ENCODE assay signal across 9 cellular contexts in genomic region chr1:77539510-77540142, GRCh38.
A peak's percentile ranks its signal among the peaks of the same experiment; 100 is the strongest.
DNase-seq lines count a peak whose midpoint lies in the region; ATAC-seq, FAIRE-seq and TF ChIP-seq lines count a peak whose summit lies in the region.
"Had no signal": no experiment of that assay in that cellular context is flagged by ENCODE, and none has a peak within 500 bp of the region (broad histone marks: within the 10 kb centered on the region; RNA-seq: fewer than 3 reads in every experiment).

No MANE protein-coding gene starts in this region.

- WGBS in GM12878 (ENCODE audit: insufficient coverage, insufficient replicate concordance, low lambda C conversion rate, missing lambda C conversion rate), result 69% methylated on average over 4 of the region's 4 CpGs
- WGBS in HepG2 (ENCODE audit: low lambda C conversion rate), result no CpG with 5 or more reads among the region's 4 CpGs

- TF ChIP-seq RAD21 in GM12878 (IDR thresholded peaks at IDR 0.05; ENCODE audit: insufficient read depth, low read depth, low read length), result no peak
- no peak for TF ChIP-seq RAD21 in HepG2 (CRISPR knock-in tag; IDR thresholded peaks at IDR 0.05)

- in situ Hi-C loops in GM12878 (cut with MboI), result no loop called here
- in situ Hi-C loops in HepG2 (cut with HindIII; ENCODE audit: extremely low pct_ligation_motif_present, low pct_unique_long_range_greater_than_20kb), result no loop called here

- CTCF ChIA-PET in GM12878 (lab: Yijun Ruan, JAX) (interaction anchor here (1.8 kb wide), 1 partner anchor 10 kb away, joined by 6 read pairs; no protein-coding TSS in a partner anchor), HepG2 (lab: Yijun Ruan, JAX; ENCODE audit: low intra/inter-chr PET ratio, low total read pairs) (no interaction called here)
- CTCF ChIA-PET in activated CD8-positive, alpha-beta memory T cell treated with anti-CD3 and anti-CD28 coated beads, Interleukin-2, amount 10 ng/mL, durations not matched to agents 7 days and 5 days (lab: Charles Lee), result no interaction called here

- H3K9me3 ChIP-seq in GM12878 (replicated peaks; ENCODE audit: control insufficient read depth, insufficient read depth, low read length), result no peaks in the 10 kb centered on the region
- H3K9me3 ChIP-seq in HepG2 (ENCODE audit: low read length), result no peaks in the 10 kb centered on the region
- H3K9me3 ChIP-seq: gastrocnemius medialis had no signal

- SMC1A ChIA-PET in GM12878 (lab: Charles Lee; ENCODE audit: uncharacterized antibody, unreplicated experiment), result interaction anchor here (0.9 to 1.2 kb wide), 3 partner anchors 144 to 532 kb away, joined by 3 to 4 read pairs (median 3); no protein-coding TSS in a partner anchor

- intact Hi-C loops in GM12878 (cut with micrococcal nuclease; ENCODE audit: unreplicated experiment), result loop anchor here (5.0 to 10.0 kb wide), 3 partner anchors 143 to 575 kb away; partner anchors contain the start of gene ZZZ3
- intact Hi-C loops in HepG2 (cut with micrococcal nuclease; ENCODE audit: unreplicated experiment), result no loop called here
- intact Hi-C loops in activated T-helper 2 cell treated with anti-CD3 and anti-CD28 coated beads, Interferon-gamma antibody, Interleukin-2, Interleukin-4, amounts not matched to agents 10 μg/mL and 5 μg/mL and 100 μg/mL, durations not matched to agents 14 hours and 24 hours and 36 hours (cut with micrococcal nuclease), result no loop called here

- H3K9ac ChIP-seq in GM12878 (ENCODE audit: control insufficient read depth, insufficient read depth, low read length) (no peak overlapping the region), HepG2 (ENCODE audit: insufficient read depth, low read depth, low read length) (no peak overlapping the region)

- no peaks in the 10 kb centered on the region for H3K79me2 ChIP-seq in GM12878 (ENCODE audit: control insufficient read depth, insufficient read depth, low read length)
- no peaks in the 10 kb centered on the region for H3K79me2 ChIP-seq in HepG2 (ENCODE audit: insufficient read depth, low read length)

- no peak overlapping the region for H3K27ac Mint-ChIP-seq in activated CD8-positive, alpha-beta memory T cell treated with anti-CD3 and anti-CD28 coated beads, Interleukin-2, amount 10 ng/mL, durations not matched to agents 7 days and 5 days
- no peak overlapping the region for H3K27ac Mint-ChIP-seq in activated T-helper 2 cell treated with anti-CD3 and anti-CD28 coated beads, Interferon-gamma antibody, Interleukin-2, Interleukin-4, amounts not matched to agents 10 μg/mL and 5 μg/mL and 100 μg/mL, durations not matched to agents 14 hours and 24 hours and 36 hours

- H3K36me3 ChIP-seq in GM12878 (ENCODE audit: control insufficient read depth in 2 of 2, insufficient read depth in 2 of 2, low read length in 1 of 2), result no peaks in the 10 kb centered on the region
- no peaks in the 10 kb centered on the region for H3K36me3 ChIP-seq in HepG2 (replicated peaks in 1 of 2; ENCODE audit: control insufficient read depth in 1 of 2, insufficient read depth in 2 of 2, low read length in 2 of 2)
- H3K36me3 ChIP-seq: gastrocnemius medialis had no signal

- H3K4me3 ChIP-seq in AG09309 (ENCODE audit: control insufficient read depth, low read depth, low read length), result no peak overlapping the region; the same call in 1 of the 2 replicates
- H3K4me3 ChIP-seq in GM12878, result no peak overlapping the region
- peak overlapping the region in 1 of 3 experiments; percentile 18; a peak in 1 of 6 replicates for H3K4me3 ChIP-seq in HepG2 (replicated peaks in 1 of 3; ENCODE audit: insufficient read depth in 1 of 3, low read depth in 2 of 3, low read length in 3 of 3)
- H3K4me3 ChIP-seq: gastrocnemius medialis had no signal

- no peaks in the 10 kb centered on the region for H3K9me3 Mint-ChIP-seq in activated CD8-positive, alpha-beta memory T cell treated with anti-CD3 and anti-CD28 coated beads, Interleukin-2, amount 10 ng/mL, durations not matched to agents 7 days and 5 days (ENCODE audit: low read depth)
- no peaks in the 10 kb centered on the region for H3K9me3 Mint-ChIP-seq in activated T-helper 2 cell treated with anti-CD3 and anti-CD28 coated beads, Interferon-gamma antibody, Interleukin-2, Interleukin-4, amounts not matched to agents 10 μg/mL and 5 μg/mL and 100 μg/mL, durations not matched to agents 14 hours and 24 hours and 36 hours

- POLR2A ChIA-PET in GM12878 (lab: Charles Lee), result no interaction called here
- POLR2A ChIA-PET in HepG2 (lab: Yijun Ruan, JAX), result no interaction called here

- BruUV-seq in GM12878 (replicated peaks; lab: Mats Ljungman, UMichigan) (no TSS peak), HepG2 (replicated peaks; lab: Mats Ljungman, UMichigan) (no TSS peak)

- no peak overlapping the region for H3K4me2 ChIP-seq in GM12878 (ENCODE audit: control insufficient read depth, insufficient read depth)
- H3K4me2 ChIP-seq in HepG2 (ENCODE audit: low read depth, low read length), result peak overlapping the region; percentile 62

- ATAC-seq in HG03095 (IDR thresholded peaks at IDR 0.05; ENCODE audit: unreplicated experiment), result peak; percentile 10
- ATAC-seq in GM12878, result peak; percentile 8
- ATAC-seq in HepG2, result no peak; the same call in 2 of the 3 replicates
- ATAC-seq in activated CD8-positive, alpha-beta memory T cell treated with anti-CD3 and anti-CD28 coated beads, Interleukin-2, amount 10 ng/mL, durations not matched to agents 7 days and 5 days, result no peak

- H4K20me1 ChIP-seq in GM12878 (ENCODE audit: control insufficient read depth, insufficient read depth), result no peaks in the 10 kb centered on the region
- H4K20me1 ChIP-seq in HepG2 (ENCODE audit: insufficient read depth, low read length), result no peaks in the 10 kb centered on the region

- no peak for TF ChIP-seq EP300 in GM12878 (IDR thresholded peaks at IDR 0.05; ENCODE audit: borderline replicate concordance in 1 of 2, control insufficient read depth in 1 of 2, low read depth in 2 of 2, low read length in 2 of 2)
- TF ChIP-seq EP300 in HepG2 (IDR thresholded peaks at IDR 0.05; ENCODE audit: low read depth in 2 of 2, low read length in 2 of 2), result no peak
- TF ChIP-seq EP300 in HepG2 (CRISPR knock-in tag; IDR thresholded peaks at IDR 0.05; ENCODE audit: borderline replicate concordance), result no peak

- TF ChIP-seq POLR2A in GM12878 (IDR thresholded peaks at IDR 0.05; ENCODE audit: low read depth, low read length) (no peak), HepG2 (IDR thresholded peaks at IDR 0.05; ENCODE audit: insufficient read depth in 1 of 2, low read depth in 2 of 2, low read length in 2 of 2) (no peak)

- FAIRE-seq in GM12878 (lab: Jason Lieb, UNC) (no peak), HepG2 (lab: Jason Lieb, UNC) (no peak)

- no peaks in the 10 kb centered on the region for H3K27me3 Mint-ChIP-seq in activated CD8-positive, alpha-beta memory T cell treated with anti-CD3 and anti-CD28 coated beads, Interleukin-2, amount 10 ng/mL, durations not matched to agents 7 days and 5 days
- H3K27me3 Mint-ChIP-seq in activated T-helper 2 cell treated with anti-CD3 and anti-CD28 coated beads, Interferon-gamma antibody, Interleukin-2, Interleukin-4, amounts not matched to agents 10 μg/mL and 5 μg/mL and 100 μg/mL, durations not matched to agents 14 hours and 24 hours and 36 hours (ENCODE audit: low read depth), result no peaks in the 10 kb centered on the region

- H3K4me1 ChIP-seq in GM12878 (ENCODE audit: control insufficient read depth, insufficient read depth, low read length) (peaks cover 30% of the 10 kb centered on the region), HepG2 (ENCODE audit: insufficient read depth, low read length) (peaks cover 20% of the 10 kb centered on the region)

- H3K4me3 Mint-ChIP-seq in activated CD8-positive, alpha-beta memory T cell treated with anti-CD3 and anti-CD28 coated beads, Interleukin-2, amount 10 ng/mL, durations not matched to agents 7 days and 5 days, result no peak overlapping the region
- H3K4me3 Mint-ChIP-seq in activated T-helper 2 cell treated with anti-CD3 and anti-CD28 coated beads, Interferon-gamma antibody, Interleukin-2, Interleukin-4, amounts not matched to agents 10 μg/mL and 5 μg/mL and 100 μg/mL, durations not matched to agents 14 hours and 24 hours and 36 hours (ENCODE audit: low read depth), result no peak overlapping the region

- H2AFZ ChIP-seq in GM12878 (ENCODE audit: control insufficient read depth, low read depth, low read length), result no peak overlapping the region; the same call in none of the 2 replicates
- no peak overlapping the region for H2AFZ ChIP-seq in HepG2 (ENCODE audit: low read length)

- DNase-seq in AG09309 (ENCODE audit: low read depth), result peak; percentile 93
- DNase-seq in GM12878 (ENCODE audit: low read depth, low spot score), result no peak
- no peak for DNase-seq in HepG2 (ENCODE audit: low spot score)
- DNase-seq in activated CD8-positive, alpha-beta memory T cell treated with anti-CD3 and anti-CD28 coated beads, Interleukin-2, amount 10 ng/mL, durations not matched to agents 7 days and 5 days, result no peak
- DNase-seq in activated T-helper 2 cell treated with anti-CD3 and anti-CD28 coated beads, Interferon-gamma antibody, Interleukin-2, Interleukin-4, amounts not matched to agents 10 μg/mL and 5 μg/mL and 100 μg/mL, durations not matched to agents 14 hours and 24 hours and 36 hours (ENCODE audit: low spot score), result no peak
- DNase-seq in NK-92 (lab: John Stamatoyannopoulos, UW; ENCODE audit: unreplicated experiment), result no peak
- DNase-seq in T-helper 9 cell, result no peak
- DNase-seq: gastrocnemius medialis had no signal

- H3K27ac ChIP-seq in GM12878 (ENCODE audit: control insufficient read depth, insufficient read depth) (no peak overlapping the region), HepG2 (ENCODE audit: extremely low read length, insufficient read depth, low read length) (no peak overlapping the region)

- TF ChIP-seq CTCF in AG09309 (IDR thresholded peaks at IDR 0.05; ENCODE audit: control insufficient read depth, insufficient read depth, low read depth, low read length, missing control alignments) (no peak), GM12878 (IDR thresholded peaks at IDR 0.05 in 2 of 3, conservative IDR thresholded peaks at IDR 0.05 in 1 of 3; ENCODE audit: control insufficient read depth in 2 of 3, extremely low read depth in 1 of 3, insufficient read depth in 1 of 3, low read depth in 3 of 3, low read length in 3 of 3) (no peak), HepG2 (CRISPR knock-in tag; IDR thresholded peaks at IDR 0.05) (no peak)

- peaks cover 5% of the 10 kb centered on the region for H3K4me1 Mint-ChIP-seq in activated CD8-positive, alpha-beta memory T cell treated with anti-CD3 and anti-CD28 coated beads, Interleukin-2, amount 10 ng/mL, durations not matched to agents 7 days and 5 days
- no peaks in the 10 kb centered on the region for H3K4me1 Mint-ChIP-seq in activated T-helper 2 cell treated with anti-CD3 and anti-CD28 coated beads, Interferon-gamma antibody, Interleukin-2, Interleukin-4, amounts not matched to agents 10 μg/mL and 5 μg/mL and 100 μg/mL, durations not matched to agents 14 hours and 24 hours and 36 hours (ENCODE audit: low read depth)

- RAD21 ChIA-PET in GM12878 (lab: Charles Lee; ENCODE audit: unreplicated experiment), result interaction anchor here (0.8 kb wide), 1 partner anchor 132 kb away, joined by 3 read pairs; no protein-coding TSS in a partner anchor

- H3K27me3 ChIP-seq in GM12878 (replicated peaks in 1 of 2; ENCODE audit: control insufficient read depth in 2 of 2, insufficient read depth in 2 of 2, low read length in 1 of 2) (no peaks in the 10 kb centered on the region), HepG2 (ENCODE audit: control insufficient read depth in 1 of 2, insufficient read depth in 2 of 2, low read length in 2 of 2) (no peaks in the 10 kb centered on the region; a peak in 1 of 5 replicates)
- H3K27me3 ChIP-seq: gastrocnemius medialis had no signal

- H3K36me3 Mint-ChIP-seq in activated CD8-positive, alpha-beta memory T cell treated with anti-CD3 and anti-CD28 coated beads, Interleukin-2, amount 10 ng/mL, durations not matched to agents 7 days and 5 days, result no peaks in the 10 kb centered on the region
- no peaks in the 10 kb centered on the region for H3K36me3 Mint-ChIP-seq in activated T-helper 2 cell treated with anti-CD3 and anti-CD28 coated beads, Interferon-gamma antibody, Interleukin-2, Interleukin-4, amounts not matched to agents 10 μg/mL and 5 μg/mL and 100 μg/mL, durations not matched to agents 14 hours and 24 hours and 36 hours (ENCODE audit: low read depth)

Comparison
In these comparisons a context has a peak if more than half of its experiments do, and no peak if none do; other contexts are left out.
1. ATAC-seq: peak in HG03095 (single experiment) and GM12878 (single experiment); none in HepG2 (single experiment) and activated CD8-positive, alpha-beta memory T cell treated with anti-CD3 and anti-CD28 coated beads, Interleukin-2, amount 10 ng/mL, durations not matched to agents 7 days and 5 days (single experiment).